Comparison of ENCODE assay signal across 1 cellular context in genomic region chr3:194768586-194768985, GRCh38.
TF ChIP-seq lines count a peak whose summit lies in the region.

No MANE protein-coding gene starts in this region.

TF ChIP-seq in WTC11, 78 proteins besides CTCF, POLR2A, EP300 and RAD21 (continued from another document):
- no peak for TF ChIP-seq ARID4B (CRISPR knock-in tag; IDR thresholded peaks at IDR 0.05; ENCODE audit: borderline replicate concordance)
- TF ChIP-seq FOXP1 (CRISPR knock-in tag; IDR thresholded peaks at IDR 0.05; ENCODE audit: borderline replicate concordance) = no peak
- TF ChIP-seq ESRRA (CRISPR knock-in tag; IDR thresholded peaks at IDR 0.05; ENCODE audit: borderline replicate concordance) = no peak
- TF ChIP-seq SOX15 (CRISPR knock-in tag; IDR thresholded peaks at IDR 0.05) = no peak
- TF ChIP-seq NR1H2 (CRISPR knock-in tag; IDR thresholded peaks at IDR 0.05) = no peak
